In the genomic region with DNA sequence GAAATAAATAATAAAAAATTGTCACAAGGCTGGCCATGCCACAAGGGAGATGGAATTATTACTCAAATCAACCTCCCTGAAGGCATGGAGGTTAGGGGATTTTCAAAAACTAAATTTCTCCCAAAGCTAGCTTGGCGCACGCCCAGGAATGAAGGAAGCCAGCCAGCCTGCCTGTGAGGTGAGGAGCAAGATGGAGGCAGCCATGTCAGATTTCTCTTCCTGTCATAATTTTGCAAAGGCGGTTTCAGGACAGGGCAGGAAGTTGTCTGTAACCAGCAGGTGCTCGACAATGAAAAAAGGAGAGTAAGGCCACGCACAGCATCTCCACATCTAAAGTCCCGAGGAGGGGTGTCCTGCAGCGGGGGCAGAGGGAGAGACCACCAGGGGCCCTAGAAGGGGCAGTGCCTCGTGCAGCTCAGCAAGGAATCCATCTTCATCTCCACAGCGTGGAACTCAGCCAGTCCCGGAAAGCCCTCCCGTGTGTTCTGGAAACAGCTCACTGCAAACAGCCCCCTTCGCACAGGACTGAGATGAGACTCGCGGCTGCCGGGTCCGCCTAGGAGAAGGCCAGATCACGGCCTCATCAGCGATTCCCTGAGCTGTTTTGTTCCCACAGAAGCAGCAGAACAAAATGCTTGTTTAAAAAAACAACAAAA, we compare ENCODE assay signal across 2 cellular contexts.
TF ChIP-seq lines count a peak whose summit lies in the region.

No MANE protein-coding gene starts in this region.

TF ChIP-seq in IMR-90, 13 proteins besides CTCF, POLR2A, EP300 and RAD21:
- TF ChIP-seq FOS (IDR thresholded peaks at IDR 0.05; ENCODE audit: low read depth, low read length) (no peak), MXI1 (IDR thresholded peaks at IDR 0.05; ENCODE audit: borderline replicate concordance, low read depth, low read length) (no peak), NFE2L2 (IDR thresholded peaks at IDR 0.05; ENCODE audit: low read depth, low read length) (no peak), MAFK (IDR thresholded peaks at IDR 0.05; ENCODE audit: low read depth, low read length) (no peak), SMC3 (IDR thresholded peaks at IDR 0.05; ENCODE audit: low read depth, low read length) (no peak), CHD1 (IDR thresholded peaks at IDR 0.05; ENCODE audit: low read depth, low read length) (no peak), RFX5 (IDR thresholded peaks at IDR 0.05; ENCODE audit: low read depth, low read length) (no peak)

TF ChIP-seq in K562, 482 proteins besides CTCF, POLR2A, EP300 and RAD21:
- TF ChIP-seq U2AF2 (optimal IDR thresholded peaks at IDR 0.05; ENCODE audit: low read depth, low read length) (no peak), ZNF175 (CRISPR knock-in tag; IDR thresholded peaks at IDR 0.05; ENCODE audit: low read depth) (0 out of 2 replicates have a peak, but pooled peaks have one; percentile 35)
